Comparison of ENCODE assay signal across 19 cellular contexts in the genomic region with DNA sequence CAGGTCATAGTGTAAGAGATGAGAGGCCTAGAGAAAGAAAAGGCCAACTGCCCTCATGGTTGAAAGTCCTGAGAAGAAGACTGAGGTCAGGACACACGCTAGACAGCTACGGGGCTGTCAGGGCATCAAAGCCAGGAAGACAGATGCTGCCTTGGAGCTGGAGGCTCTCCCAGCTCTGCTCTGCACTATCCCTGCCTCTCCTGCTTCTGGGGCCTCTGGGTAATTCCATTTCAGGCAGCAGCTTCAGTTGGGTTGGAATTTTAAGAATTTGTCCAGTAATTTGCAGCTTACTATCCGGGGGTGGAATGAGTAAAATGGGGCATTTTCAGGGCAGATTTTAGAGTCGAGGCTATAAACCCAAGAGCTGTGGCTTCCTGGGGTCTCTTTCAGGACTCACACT.
A peak's percentile ranks its signal among the peaks of the same experiment; 100 is the strongest.
DNase-seq lines count a peak whose midpoint lies in the region; ATAC-seq and TF ChIP-seq lines count a peak whose summit lies in the region.
"Had no signal": no experiment of that assay in that cellular context is flagged by ENCODE, and none has a peak within 500 bp of the region (broad histone marks: within the 10 kb centered on the region; RNA-seq: fewer than 3 reads in every experiment).

No MANE protein-coding gene starts in this region.

- H3K27me3 Mint-ChIP-seq in brain = no peaks in the 10 kb centered on the region
- H3K27me3 Mint-ChIP-seq in activated T-helper 2 cell treated with anti-CD3 and anti-CD28 coated beads, Interferon-gamma antibody, Interleukin-2, Interleukin-4, amounts not matched to agents 10 μg/mL and 5 μg/mL and 100 μg/mL, durations not matched to agents 14 hours and 24 hours and 36 hours (ENCODE audit: low read depth) = no peaks in the 10 kb centered on the region
- H3K27me3 Mint-ChIP-seq: activated CD4-positive, alpha-beta memory T cell treated with anti-CD3 and anti-CD28 coated beads, Interleukin-2, amount 10 ng/mL, durations not matched to agents 7 days and 5 days; dendritic cell treated with granulocyte-macrophage colony-stimulating factor and Interleukin-4, amounts not matched to agents 40 ng/mL and 50 ng/mL, for 4 days had no signal

- H3K4me1 ChIP-seq in right cardiac atrium (ENCODE audit: control insufficient read depth, insufficient read depth, low read length) (peaks cover 5% of the 10 kb centered on the region), tibial artery (peaks cover 0 to 30% (median 15%) of the 10 kb centered on the region in 4 donors)
- H3K4me1 ChIP-seq: testis had no signal

- H3K27me3 ChIP-seq in right cardiac atrium (ENCODE audit: control insufficient read depth, insufficient read depth) (no peaks in the 10 kb centered on the region), tibial artery (no peaks in the 10 kb centered on the region)
- H3K27me3 ChIP-seq: testis had no signal

- no peaks in the 10 kb centered on the region for H3K9me3 ChIP-seq in right cardiac atrium (ENCODE audit: control insufficient read depth, low read length)
- H3K9me3 ChIP-seq in tibial artery = no peaks in the 10 kb centered on the region
- H3K9me3 ChIP-seq: testis had no signal

- no peaks in the 10 kb centered on the region for H3K36me3 ChIP-seq in tibial artery

- no peak overlapping the region for H3K4me3 Mint-ChIP-seq in brain
- H3K4me3 Mint-ChIP-seq in activated T-helper 2 cell treated with anti-CD3 and anti-CD28 coated beads, Interferon-gamma antibody, Interleukin-2, Interleukin-4, amounts not matched to agents 10 μg/mL and 5 μg/mL and 100 μg/mL, durations not matched to agents 14 hours and 24 hours and 36 hours (ENCODE audit: low read depth) = no peak overlapping the region
- H3K4me3 Mint-ChIP-seq: activated CD4-positive, alpha-beta memory T cell treated with anti-CD3 and anti-CD28 coated beads, Interleukin-2, amount 10 ng/mL, durations not matched to agents 7 days and 5 days; CD14-positive monocyte; dendritic cell treated with granulocyte-macrophage colony-stimulating factor and Interleukin-4, amounts not matched to agents 40 ng/mL and 50 ng/mL, for 4 days had no signal

- H3K9me3 Mint-ChIP-seq in brain = peaks cover 0 to 8% (median 3%) of the 10 kb centered on the region in 5 experiments
- H3K9me3 Mint-ChIP-seq in activated T-helper 2 cell treated with anti-CD3 and anti-CD28 coated beads, Interferon-gamma antibody, Interleukin-2, Interleukin-4, amounts not matched to agents 10 μg/mL and 5 μg/mL and 100 μg/mL, durations not matched to agents 14 hours and 24 hours and 36 hours = peaks cover 6% of the 10 kb centered on the region

- H3K36me3 Mint-ChIP-seq in brain = no peaks in the 10 kb centered on the region
- H3K36me3 Mint-ChIP-seq in activated T-helper 2 cell treated with anti-CD3 and anti-CD28 coated beads, Interferon-gamma antibody, Interleukin-2, Interleukin-4, amounts not matched to agents 10 μg/mL and 5 μg/mL and 100 μg/mL, durations not matched to agents 14 hours and 24 hours and 36 hours (ENCODE audit: low read depth) = no peaks in the 10 kb centered on the region
- H3K36me3 Mint-ChIP-seq: CD14-positive monocyte had no signal

- DNase-seq in HCEC 1CT (peak; percentile 31), right cardiac atrium (peak in 2 of 3 donors; percentile 6 to 22), tibial artery (no peak), substantia nigra (lab: John Stamatoyannopoulos, UW) (no peak)
- DNase-seq in activated T-helper 2 cell treated with anti-CD3 and anti-CD28 coated beads, Interferon-gamma antibody, Interleukin-2, Interleukin-4, amounts not matched to agents 10 μg/mL and 5 μg/mL and 100 μg/mL, durations not matched to agents 14 hours and 24 hours and 36 hours (ENCODE audit: low spot score) = no peak
- DNase-seq: activated CD4-positive, alpha-beta memory T cell treated with anti-CD3 and anti-CD28 coated beads, Interleukin-2, amount 10 ng/mL, durations not matched to agents 7 days and 5 days; DMS79 treated with DMSO at 0.1 percent for 48 hours; erythroblast; head of caudate nucleus; KG1; NCI-H2171 treated with DMSO at 0.1 percent for 48 hours; NCI-H82; stimulated activated CD4-positive, alpha-beta T cell treated with anti-CD3 and anti-CD28 coated beads, Interleukin-4, amount 100 ng/mL, for 24 hours; stimulated activated CD8-positive, alpha-beta memory T cell treated with anti-CD3 and anti-CD28 coated beads, Interleukin-4, amount 100 ng/mL, for 48 hours; testis had no signal

- ATAC-seq in right cardiac atrium (peak; percentile 29 to 39), GM19023 (IDR thresholded peaks at IDR 0.05; ENCODE audit: unreplicated experiment) (no peak)

- no peak for TF ChIP-seq CTCF in brain (conservative IDR thresholded peaks at IDR 0.05)
- no peak for TF ChIP-seq CTCF in tibial artery (IDR thresholded peaks at IDR 0.05)

- H3K4me3 ChIP-seq in right cardiac atrium (ENCODE audit: low read length) (no peak overlapping the region), tibial artery (no peak overlapping the region)
- H3K4me3 ChIP-seq: testis had no signal

- H3K27ac ChIP-seq in right cardiac atrium (ENCODE audit: low read length) = peak overlapping the region; percentile 20
- peak overlapping the region; percentile 67 to 73 for H3K27ac ChIP-seq in tibial artery
- H3K27ac ChIP-seq in substantia nigra (ENCODE audit: low read depth, low read length, poor library complexity, severe bottlenecking) = no peak overlapping the region
- H3K27ac ChIP-seq: testis had no signal

- H3K27ac Mint-ChIP-seq in brain = peak overlapping the region in 3 of 5 experiments; percentile 10 to 72 (median 13)
- H3K27ac Mint-ChIP-seq in activated T-helper 2 cell treated with anti-CD3 and anti-CD28 coated beads, Interferon-gamma antibody, Interleukin-2, Interleukin-4, amounts not matched to agents 10 μg/mL and 5 μg/mL and 100 μg/mL, durations not matched to agents 14 hours and 24 hours and 36 hours = no peak overlapping the region
- H3K27ac Mint-ChIP-seq: activated CD4-positive, alpha-beta memory T cell treated with anti-CD3 and anti-CD28 coated beads, Interleukin-2, amount 10 ng/mL, durations not matched to agents 7 days and 5 days; CD14-positive monocyte; dendritic cell treated with granulocyte-macrophage colony-stimulating factor and Interleukin-4, amounts not matched to agents 40 ng/mL and 50 ng/mL, for 4 days had no signal

- H3K4me1 Mint-ChIP-seq in brain = no peaks in the 10 kb centered on the region
- H3K4me1 Mint-ChIP-seq in activated T-helper 2 cell treated with anti-CD3 and anti-CD28 coated beads, Interferon-gamma antibody, Interleukin-2, Interleukin-4, amounts not matched to agents 10 μg/mL and 5 μg/mL and 100 μg/mL, durations not matched to agents 14 hours and 24 hours and 36 hours (ENCODE audit: low read depth) = no peaks in the 10 kb centered on the region
- H3K4me1 Mint-ChIP-seq: activated CD4-positive, alpha-beta memory T cell treated with anti-CD3 and anti-CD28 coated beads, Interleukin-2, amount 10 ng/mL, durations not matched to agents 7 days and 5 days; CD14-positive monocyte had no signal

- intact Hi-C loops in right cardiac atrium (cut with DNase I) (loop anchor here in 2 of 4 donors (5.0 to 10.0 kb wide), 2 partner anchors 43 to 51 kb away; no protein-coding TSS in a partner anchor), tibial artery (cut with DNase I; ENCODE audit: low total_unique reads) (loop anchor here (10.0 kb wide), 1 partner anchor 59 kb away; no protein-coding TSS in a partner anchor)
- intact Hi-C loops in activated T-helper 2 cell treated with anti-CD3 and anti-CD28 coated beads, Interferon-gamma antibody, Interleukin-2, Interleukin-4, amounts not matched to agents 10 μg/mL and 5 μg/mL and 100 μg/mL, durations not matched to agents 14 hours and 24 hours and 36 hours (cut with micrococcal nuclease) = no loop called here

- WGBS in right cardiac atrium = 51% methylated on average over 4 of the region's 4 CpGs

Comparison
In these comparisons a context has a peak if more than half of its experiments do, and no peak if none do; other contexts are left out.
1. DNase-seq: peak in HCEC 1CT (single experiment) and right cardiac atrium (2 of 3); none in tibial artery (0 of 2), substantia nigra (0 of 49) and activated T-helper 2 cell treated with anti-CD3 and anti-CD28 coated beads, Interferon-gamma antibody, Interleukin-2, Interleukin-4, amounts not matched to agents 10 μg/mL and 5 μg/mL and 100 μg/mL, durations not matched to agents 14 hours and 24 hours and 36 hours (single experiment).